ENCODE assay signal across 16 cellular contexts in the genomic region with DNA sequence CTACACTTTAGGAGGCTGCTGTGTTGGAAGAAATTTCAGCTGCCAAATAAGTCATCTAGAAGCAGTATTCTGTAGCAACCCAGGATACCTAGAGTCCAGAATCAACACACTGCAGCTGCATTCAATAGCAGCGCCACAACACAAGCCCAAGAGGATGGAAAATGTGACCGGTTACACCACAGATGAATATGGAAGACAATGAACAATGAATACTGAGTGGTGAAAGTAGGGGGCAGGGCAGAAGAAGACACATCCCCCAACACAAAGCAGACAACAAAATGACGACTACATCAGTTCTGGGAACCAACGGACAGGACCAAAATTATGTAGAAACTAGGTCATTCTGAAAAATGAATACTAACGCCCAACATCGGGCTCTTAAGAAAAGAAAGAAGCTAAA.
"Had no signal": no experiment of that assay in that cellular context is flagged by ENCODE, and none has a peak within 500 bp of the region (broad histone marks: within the 10 kb centered on the region; RNA-seq: fewer than 3 reads in every experiment).

No MANE protein-coding gene starts in this region.

- H3K27me3 ChIP-seq: ovary, tibial artery, vagina had no signal

- H3K27ac ChIP-seq: ovary, tibial artery, vagina, VCaP had no signal

- DNase-seq: activated CD4-positive, alpha-beta T cell treated with anti-CD3 and anti-CD28 coated beads for 1 hour; activated CD4-positive, alpha-beta T cell treated with anti-CD3 and anti-CD28 coated beads, Interleukin-2, amount 50 U/mL, for 4 hours; activated naive CD4-positive, alpha-beta T cell treated with anti-CD3 and anti-CD28 coated beads, Interleukin-2, amount 50 U/mL, for 16 hours; activated T-cell treated with anti-CD3 and anti-CD28 coated beads for 4 hours; cortex of kidney; effector memory CD4-positive, alpha-beta T cell; foreskin melanocyte; left ventricle myocardium superior; mesendoderm; nephron progenitor cell; ovary; stimulated activated CD4-positive, alpha-beta T cell treated with anti-CD3 and anti-CD28 coated beads, Interleukin-12 subunit alpha, Interleukin-12 subunit beta, amount 100 ng/mL, for 4 hours; stimulated activated CD4-positive, alpha-beta T cell treated with anti-CD3 and anti-CD28 coated beads, Interleukin-2, amount 100 ng/mL, for 24 hours; tibial artery had no signal
